13 cellular contexts compared by ENCODE assay signal in genomic region chr12:124531281-124531745, GRCh38. TPM values are rescaled to one million over a fixed set of nuclear protein-coding genes. Genes with fewer than 3 reads are reported as not detected.
DNase-seq lines count a peak whose midpoint lies in the region; ATAC-seq and TF ChIP-seq lines count a peak whose summit lies in the region.
"Had no signal": no experiment of that assay in that cellular context is flagged by ENCODE, and none has a peak within 500 bp of the region (broad histone marks: within the 10 kb centered on the region; RNA-seq: fewer than 3 reads in every experiment).

No MANE protein-coding gene starts in this region.

- TF ChIP-seq POLR2A in esophagus squamous epithelium (IDR thresholded peaks at IDR 0.05), result no peak

- H3K9ac ChIP-seq in neural cell (ENCODE audit: low read length), result peak overlapping the region; percentile 55

- H3K27ac ChIP-seq in esophagus squamous epithelium (peak overlapping the region in 3 of 4 donors; percentile 34 to 59 (median 44)), neural cell (ENCODE audit: low read length) (peak overlapping the region; percentile 82)
- H3K27ac ChIP-seq: coronary artery, VCaP had no signal

- peaks cover 10% of the 10 kb centered on the region for H3K79me2 ChIP-seq in neural cell (replicated peaks; ENCODE audit: insufficient read depth, low read length)

- TF ChIP-seq RAD21 in neural cell (conservative IDR thresholded peaks at IDR 0.05), result no peak

- no peak overlapping the region for H3K27ac Mint-ChIP-seq in activated T-helper 2 cell treated with anti-CD3 and anti-CD28 coated beads, Interferon-gamma antibody, Interleukin-2, Interleukin-4, amounts not matched to agents 10 μg/mL and 5 μg/mL and 100 μg/mL, durations not matched to agents 14 hours and 24 hours and 36 hours
- H3K27ac Mint-ChIP-seq in natural killer cell treated with Interleukin-12 subunit alpha and Interleukin-12 subunit beta and Interleukin-15 and Interleukin-18, amount 100 ng/mL, for 72 hours, result no peak overlapping the region
- H3K27ac Mint-ChIP-seq in activated naive CD4-positive, alpha-beta T cell treated with anti-CD3 and anti-CD28 coated beads, Interleukin-2, amount 50 U/mL, for 72 hours, result no peak overlapping the region

- peak; percentile 83 for TF ChIP-seq EP300 in neural cell (conservative IDR thresholded peaks at IDR 0.05; ENCODE audit: poor library complexity, severe bottlenecking)

- H4K20me1 ChIP-seq in neural cell (ENCODE audit: insufficient read depth), result no peaks in the 10 kb centered on the region

- no peak for ATAC-seq in GM18861 (IDR thresholded peaks at IDR 0.05; ENCODE audit: unreplicated experiment)
- ATAC-seq in natural killer cell treated with Interleukin-12 subunit alpha and Interleukin-12 subunit beta and Interleukin-15 and Interleukin-18, amount 100 ng/mL, for 72 hours, result no peak
- ATAC-seq in activated naive CD4-positive, alpha-beta T cell treated with anti-CD3 and anti-CD28 coated beads, Interleukin-2, amount 50 U/mL, for 72 hours, result no peak

- WGBS in esophagus squamous epithelium, 2 donors, result 61 to 64% methylated on average over 7 to 14 of the region's 14 CpGs

- no peaks in the 10 kb centered on the region for H3K4me1 Mint-ChIP-seq in activated T-helper 2 cell treated with anti-CD3 and anti-CD28 coated beads, Interferon-gamma antibody, Interleukin-2, Interleukin-4, amounts not matched to agents 10 μg/mL and 5 μg/mL and 100 μg/mL, durations not matched to agents 14 hours and 24 hours and 36 hours (ENCODE audit: low read depth)
- H3K4me1 Mint-ChIP-seq in natural killer cell treated with Interleukin-12 subunit alpha and Interleukin-12 subunit beta and Interleukin-15 and Interleukin-18, amount 100 ng/mL, for 72 hours (ENCODE audit: low read depth in 2 of 2), result peaks cover 0 to 10% of the 10 kb centered on the region in 2 donors

- H3K36me3 Mint-ChIP-seq in activated T-helper 2 cell treated with anti-CD3 and anti-CD28 coated beads, Interferon-gamma antibody, Interleukin-2, Interleukin-4, amounts not matched to agents 10 μg/mL and 5 μg/mL and 100 μg/mL, durations not matched to agents 14 hours and 24 hours and 36 hours (ENCODE audit: low read depth), result no peaks in the 10 kb centered on the region
- no peaks in the 10 kb centered on the region for H3K36me3 Mint-ChIP-seq in natural killer cell treated with Interleukin-12 subunit alpha and Interleukin-12 subunit beta and Interleukin-15 and Interleukin-18, amount 100 ng/mL, for 72 hours
- no peaks in the 10 kb centered on the region for H3K36me3 Mint-ChIP-seq in activated naive CD4-positive, alpha-beta T cell treated with anti-CD3 and anti-CD28 coated beads, Interleukin-2, amount 50 U/mL, for 72 hours

- DNase-seq in H7, result peak; percentile 80
- DNase-seq in NCI-H2227 (lab: John Stamatoyannopoulos, UW; ENCODE audit: unreplicated experiment), result peak; percentile 88
- no peak for DNase-seq in esophagus squamous epithelium (lab: John Stamatoyannopoulos, UW)
- DNase-seq in activated T-helper 2 cell treated with anti-CD3 and anti-CD28 coated beads, Interferon-gamma antibody, Interleukin-2, Interleukin-4, amounts not matched to agents 10 μg/mL and 5 μg/mL and 100 μg/mL, durations not matched to agents 14 hours and 24 hours and 36 hours (ENCODE audit: low spot score), result no peak
- no peak for DNase-seq in natural killer cell treated with Interleukin-12 subunit alpha and Interleukin-12 subunit beta and Interleukin-15 and Interleukin-18, amount 100 ng/mL, for 72 hours (ENCODE audit: low spot score)
- no peak for DNase-seq in activated naive CD4-positive, alpha-beta T cell treated with anti-CD3 and anti-CD28 coated beads, Interleukin-2, amount 50 U/mL, for 72 hours (ENCODE audit: low spot score in 2 of 2)
- DNase-seq: activated CD8-positive, alpha-beta memory T cell treated with anti-CD3 and anti-CD28 coated beads, Interleukin-2, amount 50 U/mL, for 48 hours; adrenal gland; CD4-positive, CD25-positive, alpha-beta regulatory T cell had no signal

- no peak overlapping the region for H3K4me3 Mint-ChIP-seq in activated T-helper 2 cell treated with anti-CD3 and anti-CD28 coated beads, Interferon-gamma antibody, Interleukin-2, Interleukin-4, amounts not matched to agents 10 μg/mL and 5 μg/mL and 100 μg/mL, durations not matched to agents 14 hours and 24 hours and 36 hours (ENCODE audit: low read depth)
- no peak overlapping the region for H3K4me3 Mint-ChIP-seq in natural killer cell treated with Interleukin-12 subunit alpha and Interleukin-12 subunit beta and Interleukin-15 and Interleukin-18, amount 100 ng/mL, for 72 hours
- H3K4me3 Mint-ChIP-seq: CD4-positive, CD25-positive, alpha-beta regulatory T cell had no signal

- H3K9me3 ChIP-seq in esophagus squamous epithelium (no peaks in the 10 kb centered on the region), neural cell (ENCODE audit: low read length) (no peaks in the 10 kb centered on the region)
- H3K9me3 ChIP-seq: adrenal gland had no signal

- no peak overlapping the region for H2AFZ ChIP-seq in neural cell (ENCODE audit: low read depth, low read length)

- peaks cover 9% of the 10 kb centered on the region for H3F3A ChIP-seq in neural cell (ENCODE audit: insufficient read depth, low read length, poor library complexity, severe bottlenecking)

- H3K4me3 ChIP-seq in H7 (ENCODE audit: insufficient read depth, low read depth, low read length) (no peak overlapping the region), esophagus squamous epithelium (no peak overlapping the region), neural cell (ENCODE audit: low read length) (peak overlapping the region; percentile 29)
- H3K4me3 ChIP-seq: adrenal gland, coronary artery had no signal

- H3K36me3 ChIP-seq in H7 (replicated peaks; ENCODE audit: control insufficient read depth, insufficient read depth, low read length) (peaks cover 4% of the 10 kb centered on the region), esophagus squamous epithelium (peaks cover 0 to 22% (median 5%) of the 10 kb centered on the region in 3 donors), neural cell (ENCODE audit: insufficient read depth, low read length) (no peaks in the 10 kb centered on the region)
- H3K36me3 ChIP-seq: adrenal gland had no signal

- intact Hi-C loops in esophagus squamous epithelium (cut with DNase I), result no loop called here
- intact Hi-C loops in activated T-helper 2 cell treated with anti-CD3 and anti-CD28 coated beads, Interferon-gamma antibody, Interleukin-2, Interleukin-4, amounts not matched to agents 10 μg/mL and 5 μg/mL and 100 μg/mL, durations not matched to agents 14 hours and 24 hours and 36 hours (cut with micrococcal nuclease), result no loop called here

- H3K27me3 Mint-ChIP-seq in activated T-helper 2 cell treated with anti-CD3 and anti-CD28 coated beads, Interferon-gamma antibody, Interleukin-2, Interleukin-4, amounts not matched to agents 10 μg/mL and 5 μg/mL and 100 μg/mL, durations not matched to agents 14 hours and 24 hours and 36 hours (ENCODE audit: low read depth), result no peaks in the 10 kb centered on the region
- no peaks in the 10 kb centered on the region for H3K27me3 Mint-ChIP-seq in natural killer cell treated with Interleukin-12 subunit alpha and Interleukin-12 subunit beta and Interleukin-15 and Interleukin-18, amount 100 ng/mL, for 72 hours
- H3K27me3 Mint-ChIP-seq: CD4-positive, CD25-positive, alpha-beta regulatory T cell had no signal

- H3K27me3 ChIP-seq in H7 (ENCODE audit: control insufficient read depth, insufficient read depth, low read length), result no peaks in the 10 kb centered on the region
- no peaks in the 10 kb centered on the region for H3K27me3 ChIP-seq in esophagus squamous epithelium
- no peaks in the 10 kb centered on the region for H3K27me3 ChIP-seq in neural cell (ENCODE audit: insufficient read depth, low read depth, low read length)
- H3K27me3 ChIP-seq: adrenal gland had no signal

- H3K9me2 ChIP-seq in neural cell (ENCODE audit: insufficient read depth, low read length), result no peaks in the 10 kb centered on the region

- H3K9me3 Mint-ChIP-seq in activated T-helper 2 cell treated with anti-CD3 and anti-CD28 coated beads, Interferon-gamma antibody, Interleukin-2, Interleukin-4, amounts not matched to agents 10 μg/mL and 5 μg/mL and 100 μg/mL, durations not matched to agents 14 hours and 24 hours and 36 hours, result no peaks in the 10 kb centered on the region
- H3K9me3 Mint-ChIP-seq in natural killer cell treated with Interleukin-12 subunit alpha and Interleukin-12 subunit beta and Interleukin-15 and Interleukin-18, amount 100 ng/mL, for 72 hours, result no peaks in the 10 kb centered on the region
- H3K9me3 Mint-ChIP-seq in activated naive CD4-positive, alpha-beta T cell treated with anti-CD3 and anti-CD28 coated beads, Interleukin-2, amount 50 U/mL, for 72 hours, result no peaks in the 10 kb centered on the region
- H3K9me3 Mint-ChIP-seq: CD4-positive, CD25-positive, alpha-beta regulatory T cell had no signal

- peaks cover 5 to 59% (median 10%) of the 10 kb centered on the region in 3 donors for H3K4me1 ChIP-seq in esophagus squamous epithelium

- peak overlapping the region; percentile 39 for H3K4me2 ChIP-seq in neural cell (ENCODE audit: low read length)

- no peak for TF ChIP-seq CTCF in esophagus squamous epithelium (IDR thresholded peaks at IDR 0.05)
- no peak for TF ChIP-seq CTCF in neural cell (IDR thresholded peaks at IDR 0.05; ENCODE audit: poor library complexity, severe bottlenecking)

TF ChIP-seq in neural cell, 6 proteins besides CTCF, POLR2A, EP300 and RAD21 (continues in another document):
- TF ChIP-seq POLR2AphosphoS5 (IDR thresholded peaks at IDR 0.05), result peak; percentile 76

RNA-seq across cellular contexts. Expression of gene NCOR2, which starts 36.1 kb away (rescaled TPM):
- 25.1 and 27.2 TPM in 2 replicates for total RNA-seq in H7 (2014; rRNA removed; shearing (Covaris generic))
- 10 to 100 TPM; 17.7 to 84.1 (median 45.6) TPM for total RNA-seq in esophagus squamous epithelium
- polyA plus RNA-seq in neural cell, result 2.8 and 4.8 TPM in 2 replicates
- polyA minus RNA-seq in neural cell, result 17.3 and 20.7 TPM in 2 replicates
- 109 and 119 TPM in 2 replicates for total RNA-seq in activated T-helper 2 cell treated with anti-CD3 and anti-CD28 coated beads, Interferon-gamma antibody, Interleukin-2, Interleukin-4, amounts not matched to agents 10 μg/mL and 5 μg/mL and 100 μg/mL, durations not matched to agents 14 hours and 24 hours and 36 hours
- 100 to 1,000 TPM in 1 of 2 donors, 10 to 100 TPM in 1; 80.8 to 133 TPM for total RNA-seq in natural killer cell treated with Interleukin-12 subunit alpha and Interleukin-12 subunit beta and Interleukin-15 and Interleukin-18, amount 100 ng/mL, for 72 hours
- total RNA-seq in activated naive CD4-positive, alpha-beta T cell treated with anti-CD3 and anti-CD28 coated beads, Interleukin-2, amount 50 U/mL, for 72 hours, result 100 to 1,000 TPM in 1 of 2 donors, 10 to 100 TPM in 1; 66.8 to 125 TPM

Comparison
In these comparisons a context has a peak if more than half of its experiments do, and no peak if none do; other contexts are left out.
1. DNase-seq: peak in H7 (single experiment) and NCI-H2227 (single experiment); none in esophagus squamous epithelium (single experiment), activated T-helper 2 cell treated with anti-CD3 and anti-CD28 coated beads, Interferon-gamma antibody, Interleukin-2, Interleukin-4, amounts not matched to agents 10 μg/mL and 5 μg/mL and 100 μg/mL, durations not matched to agents 14 hours and 24 hours and 36 hours (single experiment), natural killer cell treated with Interleukin-12 subunit alpha and Interleukin-12 subunit beta and Interleukin-15 and Interleukin-18, amount 100 ng/mL, for 72 hours (single experiment) and activated naive CD4-positive, alpha-beta T cell treated with anti-CD3 and anti-CD28 coated beads, Interleukin-2, amount 50 U/mL, for 72 hours (0 of 2).